In the genomic region with DNA sequence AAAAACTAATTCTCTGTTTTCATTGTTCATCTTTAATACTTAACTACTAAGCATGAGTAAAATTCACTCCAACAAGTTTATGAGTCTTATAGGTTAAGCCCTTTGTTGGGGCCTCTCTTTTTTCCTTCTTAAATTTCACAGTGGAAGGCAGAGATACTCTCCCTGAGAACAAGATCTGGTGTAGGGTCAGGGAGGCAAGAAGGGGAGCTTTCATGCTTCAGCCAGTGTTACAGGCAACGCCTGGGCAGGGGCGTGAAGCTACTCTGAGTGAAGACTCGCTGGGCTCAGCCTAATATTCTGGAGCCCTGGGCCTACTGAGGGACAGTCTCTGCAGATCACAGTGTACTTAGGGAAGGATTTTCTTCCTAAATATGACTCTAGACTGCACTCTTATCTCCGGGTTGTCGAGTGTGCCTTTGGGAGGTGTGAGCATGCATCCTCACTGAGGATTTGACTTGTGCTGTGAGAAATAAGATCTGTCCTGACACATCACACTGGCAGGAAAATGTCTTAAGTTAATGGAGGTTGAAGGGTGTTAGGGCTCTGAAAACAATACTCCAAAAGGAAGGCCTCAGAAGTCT, we compare ENCODE assay signal across 15 cellular contexts.
DNase-seq lines count a peak whose midpoint lies in the region; ATAC-seq, FAIRE-seq and TF ChIP-seq lines count a peak whose summit lies in the region.
"Had no signal": no experiment of that assay in that cellular context is flagged by ENCODE, and none has a peak within 500 bp of the region (broad histone marks: within the 10 kb centered on the region; RNA-seq: fewer than 3 reads in every experiment).

No MANE protein-coding gene starts in this region.

- FAIRE-seq in K562 (lab: Jason Lieb, UNC), result no peak
- FAIRE-seq: HepG2, HTR-8/SVneo had no signal

- DNase-seq in Right ventricle myocardium superior (no peak), heart left ventricle (no peak), K562 (ENCODE audit: extremely low read depth in 1 of 4, low spot score in 3 of 4) (no peak), mesenteric fat pad (ENCODE audit: low spot score) (peak; percentile 8), gastrocnemius medialis (no peak), AG20443 (ENCODE audit: low spot score) (no peak)
- DNase-seq: 8988T; CD4-positive, CD25-positive, alpha-beta regulatory T cell; DMS53; GF-D8; H9 had no signal

- H3K4me1 ChIP-seq in heart left ventricle, result peaks cover 0 to 13% (median 1%) of the 10 kb centered on the region in 12 donors
- H3K4me1 ChIP-seq in K562 (replicated peaks in 1 of 2; ENCODE audit: control insufficient read depth in 2 of 2, insufficient read depth in 2 of 2, low read length in 2 of 2), result peaks cover 4 to 23% of the 10 kb centered on the region in 2 experiments; a peak in 4 of 5 replicates
- H3K4me1 ChIP-seq in gastrocnemius medialis, result no peaks in the 10 kb centered on the region

- no peaks in the 10 kb centered on the region for H4K20me1 ChIP-seq in K562 (replicated peaks; ENCODE audit: control insufficient read depth, insufficient read depth, low read length)
- H4K20me1 ChIP-seq: BLaER1 treated with 17β-estradiol and CSF1 and Interleukin-3, amounts not matched to agents 10 nM and 100 nM had no signal

- ATAC-seq in Right ventricle myocardium superior (ENCODE audit: poor library complexity) (peak; percentile 34), heart left ventricle (no peak), K562 (peak; percentile 10; the same call in 1 of the 3 replicates), gastrocnemius medialis (no peak), HG03571 (IDR thresholded peaks at IDR 0.05; ENCODE audit: unreplicated experiment) (no peak)
- ATAC-seq: HepG2 had no signal

- H3K36me3 ChIP-seq in heart left ventricle (no peaks in the 10 kb centered on the region), K562 (ENCODE audit: control insufficient read depth, insufficient read depth, low read length) (no peaks in the 10 kb centered on the region; the same call in 2 of the 3 replicates), gastrocnemius medialis (no peaks in the 10 kb centered on the region)
- H3K36me3 ChIP-seq: BLaER1 treated with 17β-estradiol and CSF1 and Interleukin-3, amounts not matched to agents 10 nM and 100 nM had no signal

- TF ChIP-seq CTCF in heart left ventricle (IDR thresholded peaks at IDR 0.05), result no peak
- TF ChIP-seq CTCF in K562 (IDR thresholded peaks at IDR 0.05 in 2 of 3, conservative IDR thresholded peaks at IDR 0.05 in 1 of 3; ENCODE audit: insufficient read depth in 2 of 3, low read depth in 1 of 3, low read length in 3 of 3), result no peak
- no peak for TF ChIP-seq CTCF in gastrocnemius medialis (IDR thresholded peaks at IDR 0.05 in 4 of 5, conservative IDR thresholded peaks at IDR 0.05 in 1 of 5)

- H3K9me1 ChIP-seq in K562 (ENCODE audit: control insufficient read depth, insufficient read depth, low read length), result no peaks in the 10 kb centered on the region

- TF ChIP-seq EP300 in K562 (IDR thresholded peaks at IDR 0.05; ENCODE audit: low read length), result no peak

- no peak overlapping the region for H3K4me3 ChIP-seq in heart left ventricle
- no peak overlapping the region for H3K4me3 ChIP-seq in K562
- H3K4me3 ChIP-seq in gastrocnemius medialis, result no peak overlapping the region
- H3K4me3 ChIP-seq: BLaER1 treated with 17β-estradiol and CSF1 and Interleukin-3, amounts not matched to agents 10 nM and 100 nM had no signal

- no peak for TF ChIP-seq RAD21 in K562 (CRISPR knock-in tag; conservative IDR thresholded peaks at IDR 0.05 in 1 of 2, IDR thresholded peaks at IDR 0.05 in 1 of 2)

- no peak for TF ChIP-seq POLR2A in heart left ventricle (IDR thresholded peaks at IDR 0.05)
- TF ChIP-seq POLR2A in K562 (conservative IDR thresholded peaks at IDR 0.05), result no peak
- no peak for TF ChIP-seq POLR2A in gastrocnemius medialis (IDR thresholded peaks at IDR 0.05)

- BruUV-seq in K562 (replicated peaks; lab: Mats Ljungman, UMichigan), result no TSS peak

- H3K9ac ChIP-seq in K562 (ENCODE audit: insufficient read depth in 1 of 2, low read depth in 2 of 2, low read length in 2 of 2), result peak overlapping the region in 1 of 2 experiments; percentile 15; a peak in 1 of 4 replicates
- H3K9ac ChIP-seq: BLaER1 treated with 17β-estradiol and CSF1 and Interleukin-3, amounts not matched to agents 10 nM and 100 nM had no signal

- intact Hi-C loops in Right ventricle myocardium superior (cut with DNase I), result no loop called here
- intact Hi-C loops in heart left ventricle (cut with DNase I), result no loop called here
- intact Hi-C loops in K562 (cut with micrococcal nuclease), result loop anchor here (10.0 kb wide), 1 partner anchor 97 kb away; no protein-coding TSS in a partner anchor
- intact Hi-C loops in gastrocnemius medialis (cut with DNase I; ENCODE audit: low total_unique reads), result no loop called here

- WGBS in heart left ventricle, 4 donors, result 58 to 73% (median 67%) methylated on average over 5 of the region's 5 CpGs
- 49% methylated on average over 5 of the region's 5 CpGs for WGBS in K562 (ENCODE audit: insufficient coverage, low coverage, missing lambda C conversion rate)

- H3K79me2 ChIP-seq in K562 (ENCODE audit: control insufficient read depth, insufficient read depth, low read length), result no peaks in the 10 kb centered on the region

- H3K27me3 ChIP-seq in heart left ventricle (no peaks in the 10 kb centered on the region), K562 (ENCODE audit: control insufficient read depth in 2 of 2, insufficient read depth in 2 of 2, low read length in 2 of 2) (no peaks in the 10 kb centered on the region), gastrocnemius medialis (no peaks in the 10 kb centered on the region)
- H3K27me3 ChIP-seq: BLaER1 treated with 17β-estradiol and CSF1 and Interleukin-3, amounts not matched to agents 10 nM and 100 nM had no signal

- H2AFZ ChIP-seq in K562 (ENCODE audit: low read depth, low read length), result peak overlapping the region; percentile 96

- H3K27ac ChIP-seq in heart left ventricle (peak overlapping the region in 3 of 12 donors; percentile 8 to 24 (median 9)), K562 (ENCODE audit: extremely low read depth, low read depth, low read length) (no peak overlapping the region), gastrocnemius medialis (peak overlapping the region in 3 of 4 donors; percentile 6 to 35 (median 18))
- H3K27ac ChIP-seq: BLaER1 treated with 17β-estradiol and CSF1 and Interleukin-3, amounts not matched to agents 10 nM and 100 nM had no signal

- POLR2A ChIA-PET in K562 (lab: Yijun Ruan, JAX), result no interaction called here

- in situ Hi-C loops in K562 (cut with MboI), result no loop called here
- in situ Hi-C loops in gastrocnemius medialis (cut with MboI; ENCODE audit: low sequenced_read_pairs in 4 of 4), result no loop called here

- no peak overlapping the region for H3K4me2 ChIP-seq in K562 (ENCODE audit: insufficient read depth, low read length)
- H3K4me2 ChIP-seq: BLaER1 treated with 17β-estradiol and CSF1 and Interleukin-3, amounts not matched to agents 10 nM and 100 nM had no signal

- H3K9me3 ChIP-seq in heart left ventricle, result peaks cover 0 to 9% (median 0%) of the 10 kb centered on the region in 12 donors
- H3K9me3 ChIP-seq in K562 (replicated peaks; ENCODE audit: control insufficient read depth, insufficient read depth, low read depth, low read length), result no peaks in the 10 kb centered on the region
- no peaks in the 10 kb centered on the region for H3K9me3 ChIP-seq in gastrocnemius medialis
- H3K9me3 ChIP-seq: BLaER1 treated with 17β-estradiol and CSF1 and Interleukin-3, amounts not matched to agents 10 nM and 100 nM had no signal

- CTCF ChIA-PET in K562 (lab: Yijun Ruan, JAX; ENCODE audit: low intra/inter-chr PET ratio), result no interaction called here

TF ChIP-seq in K562, 482 proteins besides CTCF, POLR2A, EP300 and RAD21 (continues in another document):
- TF ChIP-seq PML (IDR thresholded peaks at IDR 0.05; ENCODE audit: low read length) (no peak), L3MBTL2 (IDR thresholded peaks at IDR 0.05) (peak; percentile 77), KAT7 (CRISPR knock-in tag; IDR thresholded peaks at IDR 0.05; ENCODE audit: borderline replicate concordance) (no peak)
- TF ChIP-seq, protein P1, sequence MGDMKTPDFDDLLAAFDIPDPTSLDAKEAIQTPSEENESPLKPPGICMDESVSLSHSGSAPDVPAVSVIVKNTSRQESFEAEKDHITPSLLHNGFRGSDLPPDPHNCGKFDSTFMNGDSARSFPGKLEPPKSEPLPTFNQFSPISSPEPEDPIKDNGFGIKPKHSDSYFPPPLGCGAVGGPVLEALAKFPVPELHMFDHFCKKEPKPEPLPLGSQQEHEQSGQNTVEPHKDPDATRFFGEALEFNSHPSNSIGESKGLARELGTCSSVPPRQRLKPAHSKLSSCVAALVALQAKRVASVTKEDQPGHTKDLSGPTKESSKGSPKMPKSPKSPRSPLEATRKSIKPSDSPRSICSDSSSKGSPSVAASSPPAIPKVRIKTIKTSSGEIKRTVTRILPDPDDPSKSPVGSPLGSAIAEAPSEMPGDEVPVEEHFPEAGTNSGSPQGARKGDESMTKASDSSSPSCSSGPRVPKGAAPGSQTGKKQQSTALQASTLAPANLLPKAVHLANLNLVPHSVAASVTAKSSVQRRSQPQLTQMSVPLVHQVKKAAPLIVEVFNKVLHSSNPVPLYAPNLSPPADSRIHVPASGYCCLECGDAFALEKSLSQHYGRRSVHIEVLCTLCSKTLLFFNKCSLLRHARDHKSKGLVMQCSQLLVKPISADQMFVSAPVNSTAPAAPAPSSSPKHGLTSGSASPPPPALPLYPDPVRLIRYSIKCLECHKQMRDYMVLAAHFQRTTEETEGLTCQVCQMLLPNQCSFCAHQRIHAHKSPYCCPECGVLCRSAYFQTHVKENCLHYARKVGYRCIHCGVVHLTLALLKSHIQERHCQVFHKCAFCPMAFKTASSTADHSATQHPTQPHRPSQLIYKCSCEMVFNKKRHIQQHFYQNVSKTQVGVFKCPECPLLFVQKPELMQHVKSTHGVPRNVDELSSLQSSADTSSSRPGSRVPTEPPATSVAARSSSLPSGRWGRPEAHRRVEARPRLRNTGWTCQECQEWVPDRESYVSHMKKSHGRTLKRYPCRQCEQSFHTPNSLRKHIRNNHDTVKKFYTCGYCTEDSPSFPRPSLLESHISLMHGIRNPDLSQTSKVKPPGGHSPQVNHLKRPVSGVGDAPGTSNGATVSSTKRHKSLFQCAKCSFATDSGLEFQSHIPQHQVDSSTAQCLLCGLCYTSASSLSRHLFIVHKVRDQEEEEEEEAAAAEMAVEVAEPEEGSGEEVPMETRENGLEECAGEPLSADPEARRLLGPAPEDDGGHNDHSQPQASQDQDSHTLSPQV (IDR thresholded peaks at IDR 0.05), result peak; percentile 66; the same call in 1 of the 2 replicates

Comparison
In these comparisons a context has a peak if more than half of its experiments do, and no peak if none do; other contexts are left out.
1. ATAC-seq: peak in Right ventricle myocardium superior (single experiment) and K562 (single experiment); none in heart left ventricle (0 of 4), gastrocnemius medialis (0 of 2) and HG03571 (single experiment).